Comparison of ENCODE assay signal across 9 cellular contexts in the genomic region with DNA sequence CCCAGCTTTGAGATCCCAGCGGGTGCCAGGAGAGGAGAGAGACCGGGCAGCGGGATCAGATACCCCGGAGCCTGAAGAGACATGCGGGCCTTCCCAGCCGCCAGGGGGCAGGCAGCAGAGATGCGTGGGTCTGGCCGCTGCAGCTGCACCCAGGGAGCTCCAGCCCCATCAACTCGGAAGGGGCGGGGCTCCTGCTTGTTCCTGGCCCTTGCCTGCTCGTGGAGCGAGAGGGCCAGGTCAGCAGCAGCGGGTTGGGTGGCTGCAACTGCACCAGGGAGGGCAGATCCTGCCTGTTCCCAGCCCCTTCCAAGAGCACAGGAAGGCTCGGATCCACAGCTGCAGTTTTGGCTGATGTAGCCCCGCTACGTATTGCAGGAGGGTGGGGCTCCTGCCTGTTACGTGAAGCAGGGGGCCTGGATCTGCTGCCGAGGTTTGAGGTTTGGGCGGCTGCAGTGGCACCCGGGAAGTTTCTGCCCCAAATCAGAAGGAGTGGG.
DNase-seq lines count a peak whose midpoint lies in the region; ATAC-seq and TF ChIP-seq lines count a peak whose summit lies in the region.
"Had no signal": no experiment of that assay in that cellular context is flagged by ENCODE, and none has a peak within 500 bp of the region (broad histone marks: within the 10 kb centered on the region; RNA-seq: fewer than 3 reads in every experiment).

No MANE protein-coding gene starts in this region.

- H3K4me3 Mint-ChIP-seq in activated CD8-positive, alpha-beta T cell treated with anti-CD3 and anti-CD28 coated beads for 36 hours, result peak overlapping the region; percentile 17

- POLR2A ChIA-PET in activated CD8-positive, alpha-beta T cell treated with anti-CD3 and anti-CD28 coated beads for 36 hours (lab: Charles Lee), result no interaction called here

- intact Hi-C loops in activated CD8-positive, alpha-beta T cell treated with anti-CD3 and anti-CD28 coated beads for 36 hours (cut with micrococcal nuclease), result no loop called here

- H3K4me3 ChIP-seq in AG10803 (ENCODE audit: low read length) (no peak overlapping the region), H7 (ENCODE audit: insufficient read depth, low read depth, low read length) (peak overlapping the region; percentile 50)

- CTCF ChIA-PET in activated CD8-positive, alpha-beta T cell treated with anti-CD3 and anti-CD28 coated beads for 36 hours (lab: Charles Lee), result no interaction called here

- no peaks in the 10 kb centered on the region for H3K27me3 ChIP-seq in H7 (ENCODE audit: control insufficient read depth, insufficient read depth, low read length)

- H3K27me3 Mint-ChIP-seq in activated CD8-positive, alpha-beta T cell treated with anti-CD3 and anti-CD28 coated beads for 36 hours, result no peaks in the 10 kb centered on the region

- no peaks in the 10 kb centered on the region for H3K36me3 Mint-ChIP-seq in activated CD8-positive, alpha-beta T cell treated with anti-CD3 and anti-CD28 coated beads for 36 hours (ENCODE audit: low read depth)

- no peaks in the 10 kb centered on the region for H3K9me3 Mint-ChIP-seq in activated CD8-positive, alpha-beta T cell treated with anti-CD3 and anti-CD28 coated beads for 36 hours

- no peaks in the 10 kb centered on the region for H3K4me1 Mint-ChIP-seq in activated CD8-positive, alpha-beta T cell treated with anti-CD3 and anti-CD28 coated beads for 36 hours (ENCODE audit: low read depth)

- peak; percentile 6 for DNase-seq in AG10803 (ENCODE audit: low read depth)
- peak; percentile 43 for DNase-seq in H7
- DNase-seq in activated CD8-positive, alpha-beta T cell treated with anti-CD3 and anti-CD28 coated beads for 36 hours, result peak; percentile 37
- DNase-seq in left kidney (ENCODE audit: low read depth, low spot score), result peak; percentile 38
- DNase-seq in NOMO-1 treated with dmso at 0.1 percent for 144 hours (lab: John Stamatoyannopoulos, UW; ENCODE audit: unreplicated experiment), result no peak
- DNase-seq in NCI-H510A treated with DMSO at 0.1 percent for 48 hours (lab: John Stamatoyannopoulos, UW), result no peak
- DNase-seq: COR-L47 had no signal

- no peaks in the 10 kb centered on the region for H3K36me3 ChIP-seq in H7 (replicated peaks; ENCODE audit: control insufficient read depth, insufficient read depth, low read length)

- peak; percentile 70 for ATAC-seq in activated CD8-positive, alpha-beta T cell treated with anti-CD3 and anti-CD28 coated beads for 36 hours
- no peak for ATAC-seq in HG02885 (IDR thresholded peaks at IDR 0.05; ENCODE audit: poor library complexity, unreplicated experiment)
- ATAC-seq in HG02973 (IDR thresholded peaks at IDR 0.05; ENCODE audit: unreplicated experiment), result no peak

- TF ChIP-seq CTCF in AG10803 (conservative IDR thresholded peaks at IDR 0.05; ENCODE audit: low read length), result no peak
- TF ChIP-seq CTCF in activated CD8-positive, alpha-beta T cell treated with anti-CD3 and anti-CD28 coated beads for 36 hours (IDR thresholded peaks at IDR 0.05), result no peak

- H3K27ac Mint-ChIP-seq in activated CD8-positive, alpha-beta T cell treated with anti-CD3 and anti-CD28 coated beads for 36 hours, result no peak overlapping the region

Comparison
In these comparisons a context has a peak if more than half of its experiments do, and no peak if none do; other contexts are left out.
1. DNase-seq: peak in AG10803 (single experiment), H7 (single experiment), activated CD8-positive, alpha-beta T cell treated with anti-CD3 and anti-CD28 coated beads for 36 hours (single experiment) and left kidney (single experiment); none in NOMO-1 treated with dmso at 0.1 percent for 144 hours (single experiment) and NCI-H510A treated with DMSO at 0.1 percent for 48 hours (single experiment).